ENCODE assay signal across 8 cellular contexts in genomic region chr22:42931421-42932196, GRCh38.
DNase-seq lines count a peak whose midpoint lies in the region; ATAC-seq and TF ChIP-seq lines count a peak whose summit lies in the region.

No MANE protein-coding gene starts in this region.

- TF ChIP-seq CTCF in GM06990 (IDR thresholded peaks at IDR 0.05; ENCODE audit: insufficient read depth, low read length, poor library complexity, severe bottlenecking) = no peak

- H3K4me3 ChIP-seq in GM06990 (replicated peaks; ENCODE audit: low read depth, low read length) = peak overlapping the region; percentile 51

- peak; percentile 39 for ATAC-seq in HG02571 (IDR thresholded peaks at IDR 0.05; ENCODE audit: unreplicated experiment)
- no peak for ATAC-seq in activated T-helper 17 cell treated with anti-CD3 and anti-CD28 coated beads, Interleukin-2, amount 50 U/mL, for 72 hours (replicated peaks)
- peak; percentile 78 for ATAC-seq in memory B cell (ENCODE audit: low read depth)

- no peaks in the 10 kb centered on the region for H3K27me3 Mint-ChIP-seq in activated T-helper 17 cell treated with anti-CD3 and anti-CD28 coated beads, Interleukin-2, amount 50 U/mL, for 72 hours
- H3K27me3 Mint-ChIP-seq in memory B cell = no peaks in the 10 kb centered on the region

- no peaks in the 10 kb centered on the region for H3K36me3 ChIP-seq in GM06990 (ENCODE audit: control insufficient read depth, insufficient read depth, low read length)

- no peaks in the 10 kb centered on the region for H3K27me3 ChIP-seq in GM06990 (replicated peaks; ENCODE audit: control insufficient read depth, insufficient read depth, low read length)

- H3K27ac Mint-ChIP-seq in activated T-helper 17 cell treated with anti-CD3 and anti-CD28 coated beads, Interleukin-2, amount 50 U/mL, for 72 hours = peak overlapping the region; percentile 91
- H3K27ac Mint-ChIP-seq in memory B cell = peak overlapping the region; percentile 99

- DNase-seq in GM06990 (ENCODE audit: extremely low read depth, insufficient read length) (peak; percentile 69), memory B cell (ENCODE audit: low spot score in 2 of 2) (peak; percentile 34 to 48), RKO (ENCODE audit: low spot score) (no peak), glomerular visceral epithelial cell (ENCODE audit: extremely low spot score) (no peak), DMS53 treated with DMSO at 0.1 percent for 48 hours (lab: John Stamatoyannopoulos, UW; ENCODE audit: unreplicated experiment) (no peak)
- no peak for DNase-seq in activated CD4-positive, alpha-beta T cell treated with anti-CD3 and anti-CD28 coated beads, Interleukin-2, amount 50 U/mL, for 1 hour

- H3K9me3 Mint-ChIP-seq in activated T-helper 17 cell treated with anti-CD3 and anti-CD28 coated beads, Interleukin-2, amount 50 U/mL, for 72 hours = no peaks in the 10 kb centered on the region
- H3K9me3 Mint-ChIP-seq in memory B cell = no peaks in the 10 kb centered on the region

- H3K4me1 Mint-ChIP-seq in activated T-helper 17 cell treated with anti-CD3 and anti-CD28 coated beads, Interleukin-2, amount 50 U/mL, for 72 hours = peaks cover 47% of the 10 kb centered on the region
- peaks cover 66% of the 10 kb centered on the region for H3K4me1 Mint-ChIP-seq in memory B cell

- H3K4me3 Mint-ChIP-seq in activated T-helper 17 cell treated with anti-CD3 and anti-CD28 coated beads, Interleukin-2, amount 50 U/mL, for 72 hours = peak overlapping the region; percentile 75
- peak overlapping the region; percentile 80 for H3K4me3 Mint-ChIP-seq in memory B cell

- H3K36me3 Mint-ChIP-seq in activated T-helper 17 cell treated with anti-CD3 and anti-CD28 coated beads, Interleukin-2, amount 50 U/mL, for 72 hours (ENCODE audit: low read depth) = no peaks in the 10 kb centered on the region
- H3K36me3 Mint-ChIP-seq in memory B cell = peaks cover 2% of the 10 kb centered on the region

Comparison
In these comparisons a context has a peak if more than half of its experiments do, and no peak if none do; other contexts are left out.
1. DNase-seq: peak in GM06990 (single experiment) and memory B cell (2 of 2); none in RKO (single experiment), activated CD4-positive, alpha-beta T cell treated with anti-CD3 and anti-CD28 coated beads, Interleukin-2, amount 50 U/mL, for 1 hour (single experiment), glomerular visceral epithelial cell (single experiment) and DMS53 treated with DMSO at 0.1 percent for 48 hours (single experiment).